Comparison of ENCODE assay signal across 30 cellular contexts in the genomic region with DNA sequence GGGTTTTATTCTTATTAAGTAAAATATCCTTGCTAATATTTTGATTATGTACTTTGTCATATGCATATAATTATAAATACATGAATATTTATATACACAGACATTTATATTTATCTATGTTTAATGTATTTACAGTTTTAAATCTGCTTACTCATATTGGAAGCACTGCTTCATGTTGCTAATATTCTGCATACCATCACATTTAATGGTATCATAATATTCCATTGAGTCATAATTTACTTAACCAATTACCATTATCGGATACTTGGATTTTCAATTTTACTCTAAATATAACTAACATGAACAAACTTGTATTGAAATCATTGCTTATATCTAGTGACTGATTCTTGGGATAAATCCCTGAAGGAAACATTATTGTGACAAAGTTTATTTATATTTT.
DNase-seq lines count a peak whose midpoint lies in the region; ATAC-seq, FAIRE-seq and TF ChIP-seq lines count a peak whose summit lies in the region.
"Had no signal": no experiment of that assay in that cellular context is flagged by ENCODE, and none has a peak within 500 bp of the region (broad histone marks: within the 10 kb centered on the region; RNA-seq: fewer than 3 reads in every experiment).

No MANE protein-coding gene starts in this region.

- no peak for TF ChIP-seq EP300 in SK-N-SH (IDR thresholded peaks at IDR 0.05; ENCODE audit: borderline replicate concordance in 1 of 2, low read depth in 1 of 2, low read length in 1 of 2)

- no peak overlapping the region for H3K4me3 ChIP-seq in SK-N-SH (ENCODE audit: low read depth in 2 of 2, low read length in 1 of 2)
- H3K4me3 ChIP-seq in IMR-90 (ENCODE audit: insufficient read depth, low read depth, low read length) = no peak overlapping the region
- no peak overlapping the region for H3K4me3 ChIP-seq in astrocyte (ENCODE audit: insufficient read depth, low read depth, low read length)
- no peak overlapping the region for H3K4me3 ChIP-seq in naive thymus-derived CD4-positive, alpha-beta T cell (ENCODE audit: low read length)
- H3K4me3 ChIP-seq: HAP-1, K562, Peyer's patch, SJCRH30 had no signal

- no peak overlapping the region for H3K18ac ChIP-seq in IMR-90 (ENCODE audit: low read depth, low read length)

- H2BK20ac ChIP-seq in IMR-90 (ENCODE audit: low read depth, low read length) = no peak overlapping the region

- TF ChIP-seq POLR2A in IMR-90 (IDR thresholded peaks at IDR 0.05; ENCODE audit: low read depth, low read length) = no peak

- intact Hi-C loops in IMR-90 (cut with micrococcal nuclease) = no loop called here
- intact Hi-C loops in naive thymus-derived CD4-positive, alpha-beta T cell (cut with micrococcal nuclease) = no loop called here

- H3K27ac ChIP-seq in SK-N-SH (ENCODE audit: low read depth in 2 of 2, low read length in 1 of 2) = peak overlapping the region in 1 of 2 experiments; percentile 50; a peak in 1 of 4 replicates
- no peak overlapping the region for H3K27ac ChIP-seq in IMR-90 (ENCODE audit: insufficient read depth, low read length)
- no peak overlapping the region for H3K27ac ChIP-seq in astrocyte (ENCODE audit: low read depth, low read length)
- H3K27ac ChIP-seq in substantia nigra (ENCODE audit: low read depth, low read length, poor library complexity, severe bottlenecking) = no peak overlapping the region
- no peak overlapping the region for H3K27ac ChIP-seq in naive thymus-derived CD4-positive, alpha-beta T cell (ENCODE audit: low read depth, low read length)
- H3K27ac ChIP-seq: 22Rv1, Peyer's patch, SJCRH30 had no signal

- H3K56ac ChIP-seq in IMR-90 (ENCODE audit: extremely low read depth, insufficient read depth, low read length) = no peak overlapping the region

- POLR2A ChIA-PET in SK-N-SH (lab: Yijun Ruan, JAX) (no interaction called here), IMR-90 (lab: Charles Lee; ENCODE audit: unreplicated experiment) (no interaction called here)
- POLR2A ChIA-PET in naive thymus-derived CD4-positive, alpha-beta T cell (lab: Charles Lee) = no interaction called here

- H4K20me1 ChIP-seq in SK-N-SH (ENCODE audit: insufficient read depth) = no peaks in the 10 kb centered on the region
- no peaks in the 10 kb centered on the region for H4K20me1 ChIP-seq in IMR-90 (ENCODE audit: insufficient read depth, low read length)
- no peaks in the 10 kb centered on the region for H4K20me1 ChIP-seq in astrocyte (ENCODE audit: insufficient read depth, low read length)

- no peaks in the 10 kb centered on the region for H3K79me1 ChIP-seq in IMR-90 (ENCODE audit: low read depth in 1 of 2, low read length in 2 of 2)

- ATAC-seq in SK-N-SH treated with all-trans-retinoic acid at 6 μM for 48 hours (no peak), IMR-90 (ENCODE audit: low read depth) (peak; percentile 60), HG03108 (IDR thresholded peaks at IDR 0.05; ENCODE audit: unreplicated experiment) (no peak)
- ATAC-seq in naive thymus-derived CD4-positive, alpha-beta T cell = no peak
- ATAC-seq: HepG2, K562, Right ventricle myocardium inferior had no signal

- no peaks in the 10 kb centered on the region for H3K27me3 ChIP-seq in SK-N-SH (ENCODE audit: insufficient read depth)
- H3K27me3 ChIP-seq in IMR-90 (ENCODE audit: control insufficient read depth, insufficient read depth, low read length) = no peaks in the 10 kb centered on the region
- H3K27me3 ChIP-seq in astrocyte (ENCODE audit: insufficient read depth, low read length) = no peaks in the 10 kb centered on the region
- no peaks in the 10 kb centered on the region for H3K27me3 ChIP-seq in naive thymus-derived CD4-positive, alpha-beta T cell (ENCODE audit: control insufficient read depth in 2 of 2, insufficient read depth in 2 of 2, low read length in 2 of 2)
- H3K27me3 ChIP-seq: BE2C, Peyer's patch, SJCRH30 had no signal

- H3K27ac Mint-ChIP-seq in astrocyte (ENCODE audit: unreplicated experiment) = no peak overlapping the region
- no peak overlapping the region for H3K27ac Mint-ChIP-seq in naive thymus-derived CD4-positive, alpha-beta T cell
- H3K27ac Mint-ChIP-seq: CD14-positive monocyte; CD8-positive, alpha-beta memory T cell had no signal

- no peak overlapping the region for H4K91ac ChIP-seq in IMR-90 (ENCODE audit: insufficient read depth, low read depth, low read length)

- no peaks in the 10 kb centered on the region for H3K9me3 ChIP-seq in SK-N-SH
- H3K9me3 ChIP-seq in IMR-90 (ENCODE audit: control insufficient read depth, insufficient read depth, low read length) = no peaks in the 10 kb centered on the region
- H3K9me3 ChIP-seq in astrocyte (ENCODE audit: insufficient read depth, low read depth, low read length) = no peaks in the 10 kb centered on the region
- H3K9me3 ChIP-seq in naive thymus-derived CD4-positive, alpha-beta T cell (ENCODE audit: control insufficient read depth in 2 of 3, low read length in 3 of 3) = no peaks in the 10 kb centered on the region
- H3K9me3 ChIP-seq: BE2C, HAP-1, Peyer's patch, SJCRH30 had no signal

- H3K4ac ChIP-seq in IMR-90 (ENCODE audit: low read depth, low read length) = no peak overlapping the region

- no peaks in the 10 kb centered on the region for H3K79me2 ChIP-seq in SK-N-SH (ENCODE audit: insufficient read depth)
- no peaks in the 10 kb centered on the region for H3K79me2 ChIP-seq in astrocyte (ENCODE audit: insufficient read depth, low read length)

- H3K4me1 ChIP-seq in SK-N-SH (ENCODE audit: control insufficient read depth in 1 of 2, insufficient read depth in 2 of 2, low read depth in 1 of 2, low read length in 1 of 2) (peaks cover 27 to 29% of the 10 kb centered on the region in 2 experiments), IMR-90 (ENCODE audit: control insufficient read depth, insufficient read depth, low read length) (peaks cover 10% of the 10 kb centered on the region), astrocyte (ENCODE audit: insufficient read depth, low read length) (peaks cover 4% of the 10 kb centered on the region)
- H3K4me1 ChIP-seq in naive thymus-derived CD4-positive, alpha-beta T cell (ENCODE audit: control insufficient read depth in 2 of 2, insufficient read depth in 2 of 2, low read length in 2 of 2) = no peaks in the 10 kb centered on the region
- H3K4me1 ChIP-seq: HAP-1, Peyer's patch, SJCRH30 had no signal

- no peak for DNase-seq in SK-N-SH
- DNase-seq in IMR-90 = peak; percentile 63
- no peak for DNase-seq in astrocyte (ENCODE audit: low read depth)
- DNase-seq in substantia nigra (lab: John Stamatoyannopoulos, UW) = no peak
- DNase-seq in DMS 273 treated with DMSO at 0.1 percent for 48 hours (lab: John Stamatoyannopoulos, UW) = no peak
- DNase-seq in naive thymus-derived CD4-positive, alpha-beta T cell = no peak
- DNase-seq: ACHN; BE2C; CD8-positive, alpha-beta memory T cell; DMS79 treated with DMSO at 0.1 percent for 48 hours; GOT3; Kasumi-1; NCI-H1092 treated with DMSO at 0.1 percent for 48 hours; NCI-H1436; NCI-H187; NCI-H2081 treated with DMSO at 0.1 percent for 48 hours; NCI-H2171; NCI-H226; NCI-H510A; NCI-H69; Peyer's patch; SJCRH30 had no signal

- TF ChIP-seq CTCF in SK-N-SH (IDR thresholded peaks at IDR 0.05) = no peak
- TF ChIP-seq CTCF in IMR-90 (conservative IDR thresholded peaks at IDR 0.05; ENCODE audit: low read depth, low read length) = no peak
- no peak for TF ChIP-seq CTCF in astrocyte (IDR thresholded peaks at IDR 0.05; ENCODE audit: insufficient read depth, low read depth, low read length)

- H3K27me3 Mint-ChIP-seq in astrocyte (ENCODE audit: low read depth, unreplicated experiment) = no peaks in the 10 kb centered on the region
- H3K27me3 Mint-ChIP-seq in naive thymus-derived CD4-positive, alpha-beta T cell = no peaks in the 10 kb centered on the region
- H3K27me3 Mint-ChIP-seq: CD8-positive, alpha-beta memory T cell had no signal

- no peak overlapping the region for H2BK15ac ChIP-seq in IMR-90 (ENCODE audit: low read depth, low read length)

- TF ChIP-seq RAD21 in SK-N-SH (IDR thresholded peaks at IDR 0.05; ENCODE audit: low read length) (no peak), IMR-90 (IDR thresholded peaks at IDR 0.05; ENCODE audit: low read length) (no peak)

- no peak overlapping the region for H3K23ac ChIP-seq in IMR-90 (ENCODE audit: low read depth, low read length)

- no peak overlapping the region for H2BK120ac ChIP-seq in IMR-90 (ENCODE audit: low read depth, low read length)

- no peaks in the 10 kb centered on the region for H3K9me1 ChIP-seq in IMR-90 (ENCODE audit: insufficient read depth, low read length)

- H3K36me3 ChIP-seq in SK-N-SH (replicated peaks in 1 of 2; ENCODE audit: control insufficient read depth in 1 of 2, insufficient read depth in 2 of 2, low read length in 1 of 2) (no peaks in the 10 kb centered on the region), IMR-90 (ENCODE audit: control insufficient read depth, insufficient read depth, low read length) (no peaks in the 10 kb centered on the region), astrocyte (ENCODE audit: insufficient read depth, low read length) (no peaks in the 10 kb centered on the region)
- H3K36me3 ChIP-seq in naive thymus-derived CD4-positive, alpha-beta T cell (ENCODE audit: control insufficient read depth in 2 of 3, insufficient read depth in 3 of 3, low read length in 3 of 3) = no peaks in the 10 kb centered on the region
- H3K36me3 ChIP-seq: BE2C, HAP-1, Peyer's patch, SJCRH30 had no signal

- BruUV-seq in IMR-90 (replicated peaks; lab: Mats Ljungman, UMichigan) = no TSS peak

- CTCF ChIA-PET in SK-N-SH (lab: Yijun Ruan, JAX) = interaction anchor here (1.0 to 1.3 kb wide), 2 partner anchors 17 to 27 kb away, joined by 3 to 5 read pairs; no protein-coding TSS in a partner anchor
- CTCF ChIA-PET in IMR-90 (lab: Yijun Ruan, JAX) = no interaction called here
- CTCF ChIA-PET in naive thymus-derived CD4-positive, alpha-beta T cell (lab: Charles Lee) = no interaction called here

- peaks cover 14% of the 10 kb centered on the region for H3F3A ChIP-seq in SK-N-SH (replicated peaks; ENCODE audit: insufficient read depth)

- H4K8ac ChIP-seq in IMR-90 (ENCODE audit: low read depth in 2 of 2, low read length in 2 of 2) = no peak overlapping the region

- H3K4me1 Mint-ChIP-seq in astrocyte (ENCODE audit: low read depth, unreplicated experiment) = no peaks in the 10 kb centered on the region
- no peaks in the 10 kb centered on the region for H3K4me1 Mint-ChIP-seq in naive thymus-derived CD4-positive, alpha-beta T cell
- H3K4me1 Mint-ChIP-seq: CD14-positive monocyte; CD8-positive, alpha-beta memory T cell had no signal

- no peak overlapping the region for H2BK5ac ChIP-seq in IMR-90 (ENCODE audit: low read depth, low read length, poor library complexity, severe bottlenecking)

- no peak overlapping the region for H4K5ac ChIP-seq in IMR-90 (ENCODE audit: low read depth, low read length)

- H3K9me3 Mint-ChIP-seq in astrocyte (ENCODE audit: unreplicated experiment) = no peaks in the 10 kb centered on the region
- H3K9me3 Mint-ChIP-seq in naive thymus-derived CD4-positive, alpha-beta T cell = peaks cover 0 to 3% (median 0%) of the 10 kb centered on the region in 11 donors
- H3K9me3 Mint-ChIP-seq: CD14-positive monocyte had no signal

- H3K4me3 Mint-ChIP-seq in astrocyte (ENCODE audit: unreplicated experiment) = no peak overlapping the region
- H3K4me3 Mint-ChIP-seq in naive thymus-derived CD4-positive, alpha-beta T cell = no peak overlapping the region
- H3K4me3 Mint-ChIP-seq: CD14-positive monocyte; CD8-positive, alpha-beta memory T cell had no signal

- H3K9ac ChIP-seq in SK-N-SH (no peak overlapping the region), IMR-90 (ENCODE audit: low read depth, low read length) (no peak overlapping the region), astrocyte (ENCODE audit: low read length) (no peak overlapping the region)

- in situ Hi-C loops in IMR-90 (cut with MboI; ENCODE audit: low sequenced_read_pairs) = no loop called here

- no peaks in the 10 kb centered on the region for H3K9me2 ChIP-seq in SK-N-SH

- no peaks in the 10 kb centered on the region for H3K36me3 Mint-ChIP-seq in astrocyte (ENCODE audit: low read depth, unreplicated experiment)
- no peaks in the 10 kb centered on the region for H3K36me3 Mint-ChIP-seq in naive thymus-derived CD4-positive, alpha-beta T cell
- H3K36me3 Mint-ChIP-seq: CD14-positive monocyte; CD8-positive, alpha-beta memory T cell had no signal

- no peak overlapping the region for H2AK5ac ChIP-seq in IMR-90 (ENCODE audit: low read depth, low read length)

- dilution Hi-C loops in IMR-90 (cut with HindIII; ENCODE audit: low sequenced_read_pairs, unreplicated experiment) = no loop called here

- no peak overlapping the region for H3K14ac ChIP-seq in IMR-90 (replicated peaks; ENCODE audit: low read depth, low read length)

- 29% methylated on average over 1 of the region's 1 CpG for WGBS in SK-N-SH (ENCODE audit: low lambda C conversion rate)
- WGBS in IMR-90 (ENCODE audit: extremely low coverage in 2 of 2, insufficient read length in 1 of 2), 2 experiments = no CpG with 5 or more reads among the region's 1 CpG

- H2AK9ac ChIP-seq in IMR-90 (replicated peaks; ENCODE audit: low read depth, low read length, poor library complexity) = no peak overlapping the region

- peak; percentile 5 for FAIRE-seq in astrocyte (lab: Jason Lieb, UNC)
- FAIRE-seq: HepG2, K562 had no signal

- no peak overlapping the region for H2AFZ ChIP-seq in SK-N-SH (ENCODE audit: low read depth)
- H2AFZ ChIP-seq in IMR-90 (replicated peaks; ENCODE audit: low read length, poor library complexity) = no peak overlapping the region
- H2AFZ ChIP-seq in astrocyte (ENCODE audit: low read depth, low read length) = no peak overlapping the region

- no peak overlapping the region for H3K4me2 ChIP-seq in SK-N-SH
- H3K4me2 ChIP-seq in IMR-90 (ENCODE audit: low read depth, low read length) = no peak overlapping the region
- H3K4me2 ChIP-seq in astrocyte (ENCODE audit: low read length) = no peak overlapping the region
